15 cellular contexts compared by ENCODE assay signal in the genomic region with DNA sequence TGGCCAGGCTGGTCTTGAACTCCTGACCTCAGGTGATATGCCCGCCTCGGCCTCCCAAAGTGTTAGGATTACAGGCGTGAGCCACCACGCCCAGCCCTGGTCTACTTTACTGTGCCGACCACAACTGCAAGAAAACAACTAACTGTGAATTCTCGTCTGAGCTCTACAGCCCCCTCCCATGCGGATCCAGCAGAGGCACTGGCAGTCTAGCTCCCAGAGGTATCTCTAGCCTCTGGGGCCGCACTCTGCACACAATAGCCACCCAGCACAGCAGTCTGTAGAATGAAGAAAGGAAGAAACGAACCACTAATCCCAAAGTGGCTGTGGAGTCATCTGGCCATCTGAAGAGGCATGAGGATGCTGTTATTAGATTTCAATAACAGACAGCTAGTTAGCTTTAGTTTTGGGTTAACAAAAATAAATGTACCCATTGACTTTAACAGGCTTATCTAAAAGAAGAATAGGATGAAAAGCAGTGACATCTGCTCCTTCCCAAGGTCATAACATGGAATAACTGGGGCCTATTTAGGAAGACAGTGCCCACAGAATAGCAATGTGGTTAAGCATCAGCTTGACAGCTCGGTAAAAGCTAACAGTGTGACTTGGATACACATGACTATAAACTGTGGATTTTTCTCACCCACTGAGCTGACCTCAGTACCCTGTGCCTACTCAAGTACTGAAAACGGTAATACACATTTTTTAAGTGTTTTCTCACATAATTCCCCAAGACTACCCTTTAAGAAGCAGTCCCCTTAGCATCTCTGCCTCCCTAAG.
A peak's percentile ranks its signal among the peaks of the same experiment; 100 is the strongest.
DNase-seq lines count a peak whose midpoint lies in the region; ATAC-seq and TF ChIP-seq lines count a peak whose summit lies in the region.
"Had no signal": no experiment of that assay in that cellular context is flagged by ENCODE, and none has a peak within 500 bp of the region (broad histone marks: within the 10 kb centered on the region; RNA-seq: fewer than 3 reads in every experiment).

No MANE protein-coding gene starts in this region.

- H3K36me3 ChIP-seq in subcutaneous abdominal adipose tissue (ENCODE audit: control insufficient read depth in 5 of 5, insufficient read depth in 5 of 5, low read length in 5 of 5): peaks cover 0 to 5% (median 0%) of the 10 kb centered on the region in 5 donors

- peak overlapping the region in 1 of 5 donors; percentile 38 for H3K9ac ChIP-seq in subcutaneous abdominal adipose tissue (ENCODE audit: low read length in 5 of 5)

- no peaks in the 10 kb centered on the region for H3K9me3 ChIP-seq in subcutaneous abdominal adipose tissue (ENCODE audit: control insufficient read depth in 5 of 5, low read length in 5 of 5)

- DNase-seq in HFF-Myc (ENCODE audit: extremely low read depth, low read depth) (peak; percentile 85), astrocyte of the spinal cord (ENCODE audit: low read depth, low spot score) (peak; percentile 58), kidney tubule cell (ENCODE audit: low spot score) (peak; percentile 50), dedifferentiated amniotic fluid mesenchymal stem cell (ENCODE audit: extremely low spot score) (no peak), activated T-cell treated with anti-CD3 and anti-CD28 coated beads for 4 hours (no peak)
- DNase-seq: anterior cingulate cortex; immature natural killer cell; NCI-H1694 treated with DMSO at 0.1 percent for 48 hours; nephron progenitor cell; stimulated activated CD4-positive, alpha-beta T cell treated with anti-CD3 and anti-CD28 coated beads, Interleukin-2, amount 100 ng/mL, for 24 hours; stimulated activated naive CD4-positive, alpha-beta T cell; T-helper 9 cell had no signal

- no peak for ATAC-seq in HG03378 (IDR thresholded peaks at IDR 0.05; ENCODE audit: unreplicated experiment)
- ATAC-seq: HCT116 had no signal

- H3K4me1 ChIP-seq in subcutaneous abdominal adipose tissue (ENCODE audit: control insufficient read depth in 5 of 5, insufficient read depth in 5 of 5, low read length in 5 of 5): peaks cover 15 to 78% (median 73%) of the 10 kb centered on the region in 5 donors

- no peaks in the 10 kb centered on the region for H3K27me3 ChIP-seq in subcutaneous abdominal adipose tissue (ENCODE audit: control insufficient read depth in 5 of 5, insufficient read depth in 4 of 5, low read length in 5 of 5)

- H3K4me3 ChIP-seq in HFF-Myc (replicated peaks; ENCODE audit: low read depth, low read length): no peak overlapping the region
- H3K4me3 ChIP-seq in astrocyte of the spinal cord (ENCODE audit: low read depth, low read length): no peak overlapping the region
- H3K4me3 ChIP-seq in subcutaneous abdominal adipose tissue (ENCODE audit: low read depth in 1 of 5, low read length in 5 of 5): peak overlapping the region in 1 of 5 donors; percentile 16

- in situ Hi-C loops in astrocyte of the spinal cord (cut with HindIII; ENCODE audit: low sequenced_read_pairs): no loop called here

- TF ChIP-seq CTCF in HFF-Myc (IDR thresholded peaks at IDR 0.05; ENCODE audit: low read depth, low read length, missing control alignments) (no peak), astrocyte of the spinal cord (IDR thresholded peaks at IDR 0.05; ENCODE audit: low read depth, low read length) (no peak)

- peak overlapping the region; percentile 30 for H3K27ac ChIP-seq in subcutaneous abdominal adipose tissue (ENCODE audit: low read depth, low read length)

Comparison
In these comparisons a context has a peak if more than half of its experiments do, and no peak if none do; other contexts are left out.
1. DNase-seq: peak in HFF-Myc (single experiment), astrocyte of the spinal cord (single experiment) and kidney tubule cell (single experiment); none in dedifferentiated amniotic fluid mesenchymal stem cell (single experiment) and activated T-cell treated with anti-CD3 and anti-CD28 coated beads for 4 hours (single experiment).